39 cellular contexts compared by ENCODE assay signal in the genomic region with DNA sequence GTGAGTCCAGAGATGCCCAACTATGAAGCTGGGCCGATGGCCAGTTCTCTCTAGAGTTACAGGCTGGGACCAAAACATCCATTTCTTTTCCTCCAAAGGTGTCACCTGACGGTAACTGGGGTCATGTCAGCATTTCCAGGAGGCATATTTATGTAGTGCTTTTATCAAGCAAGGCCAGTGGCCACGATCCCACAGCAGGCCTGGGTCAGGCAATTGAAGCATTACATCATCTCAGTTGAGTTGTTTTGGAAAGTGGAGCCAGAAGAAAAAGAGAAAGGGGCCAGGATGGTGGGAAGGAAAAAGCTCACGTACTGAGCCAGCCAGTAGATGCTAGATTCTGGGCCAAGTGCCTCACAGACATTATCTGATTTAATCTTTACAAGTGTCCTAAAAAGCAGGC.
"Had no signal": no experiment of that assay in that cellular context is flagged by ENCODE, and none has a peak within 500 bp of the region (broad histone marks: within the 10 kb centered on the region; RNA-seq: fewer than 3 reads in every experiment).

No MANE protein-coding gene starts in this region.

- H3K4me3 Mint-ChIP-seq: activated naive CD4-positive, alpha-beta T cell treated with anti-CD3 and anti-CD28 coated beads for 36 hours; activated naive CD4-positive, alpha-beta T cell treated with anti-CD3 and anti-CD28 coated beads, Interleukin-2, amount 10 ng/mL, durations not matched to agents 7 days and 5 days; activated naive CD4-positive, alpha-beta T cell treated with anti-CD3 and anti-CD28 coated beads, Interleukin-2, amount 50 U/mL, for 24 hours; activated naive CD8-positive, alpha-beta T cell; activated naive CD8-positive, alpha-beta T cell treated with anti-CD3 and anti-CD28 coated beads for 36 hours; activated naive CD8-positive, alpha-beta T cell treated with anti-CD3 and anti-CD28 coated beads, Interleukin-2, amount 10 ng/mL, durations not matched to agents 7 days and 5 days; activated naive CD8-positive, alpha-beta T cell treated with anti-CD3 and anti-CD28 coated beads, Interleukin-2, amount 50 U/mL, for 24 hours; activated T-cell treated with anti-CD3 and anti-CD28 coated beads, Interleukin-2, amount 50 U/mL, for 24 hours; activated T-cell treated with anti-CD3 and anti-CD28 coated beads, Interleukin-2, amount 50 U/mL, for 4 hours; activated T-cell treated with anti-CD3 and anti-CD28 coated beads, Interleukin-2, amount 50 U/mL, for 72 hours; activated T-helper 1 cell treated with anti-CD3 and anti-CD28 coated beads, Interleukin-12 subunit alpha, Interleukin-12 subunit beta, Interleukin-2, Interleukin-4 antibody, amounts not matched to agents 30 ng/mL and 10 ng/mL and 1 ng/mL, durations not matched to agents 14 hours and 24 hours and 36 hours; activated T-helper 17 cell treated with anti-CD3 and anti-CD28 coated beads, Interleukin-2, amount 50 U/mL, for 72 hours; brain; central memory CD8-positive, alpha-beta T cell had no signal

- DNase-seq: activated effector memory CD4-positive, alpha-beta T cell treated with anti-CD3 and anti-CD28 coated beads, Interleukin-2, amount 50 U/mL, for 16 hours; activated effector memory CD4-positive, alpha-beta T cell treated with Interleukin-2 at 50 U/mL for 16 hours; activated gamma-delta T cell; activated gamma-delta T cell treated with Interleukin-2 at 50 U/mL for 16 hours; activated naive CD4-positive, alpha-beta T cell; activated naive CD4-positive, alpha-beta T cell treated with anti-CD3 and anti-CD28 coated beads for 36 hours; activated naive CD4-positive, alpha-beta T cell treated with anti-CD3 and anti-CD28 coated beads, Interleukin-2, amount 10 ng/mL, durations not matched to agents 7 days and 5 days; activated naive CD4-positive, alpha-beta T cell treated with anti-CD3 and anti-CD28 coated beads, Interleukin-2, amount 50 U/mL, for 16 hours; activated naive CD4-positive, alpha-beta T cell treated with Interleukin-2 at 50 U/mL for 16 hours; activated naive CD8-positive, alpha-beta T cell treated with anti-CD3 and anti-CD28 coated beads for 36 hours; activated naive CD8-positive, alpha-beta T cell treated with anti-CD3 and anti-CD28 coated beads, Interleukin-2, amount 10 ng/mL, durations not matched to agents 7 days and 5 days; activated naive CD8-positive, alpha-beta T cell treated with anti-CD3 and anti-CD28 coated beads, Interleukin-2, amount 50 U/mL, for 24 hours; activated T-cell treated with anti-CD3 and anti-CD28 coated beads, Interleukin-2, amount 50 U/mL, for 1 hour; activated T-cell treated with anti-CD3 and anti-CD28 coated beads, Interleukin-2, amount 50 U/mL, for 24 hours; activated T-cell treated with anti-CD3 and anti-CD28 coated beads, Interleukin-2, amount 50 U/mL, for 4 hours; activated T-cell treated with anti-CD3 and anti-CD28 coated beads, Interleukin-2, amount 50 U/mL, for 48 hours; activated T-cell treated with anti-CD3 and anti-CD28 coated beads, Interleukin-2, amount 50 U/mL, for 72 hours; adrenal gland; amniotic stem cell; amygdala; anterior cingulate cortex; aorta; body of pancreas; brain microvascular endothelial cell; caudate nucleus; central memory CD4-positive, alpha-beta T cell; cerebellar nuclear complex had no signal

- H3K27ac ChIP-seq: adrenal gland, ascending aorta, body of pancreas, brain microvascular endothelial cell, breast epithelium, cardiac muscle cell had no signal

- H3K4me1 Mint-ChIP-seq: activated naive CD4-positive, alpha-beta T cell treated with anti-CD3 and anti-CD28 coated beads, Interleukin-2, amount 10 ng/mL, durations not matched to agents 7 days and 5 days; activated naive CD4-positive, alpha-beta T cell treated with anti-CD3 and anti-CD28 coated beads, Interleukin-2, amount 50 U/mL, for 24 hours; activated naive CD8-positive, alpha-beta T cell treated with anti-CD3 and anti-CD28 coated beads for 36 hours; activated naive CD8-positive, alpha-beta T cell treated with anti-CD3 and anti-CD28 coated beads, Interleukin-2, amount 10 ng/mL, durations not matched to agents 7 days and 5 days; activated naive CD8-positive, alpha-beta T cell treated with anti-CD3 and anti-CD28 coated beads, Interleukin-2, amount 50 U/mL, for 24 hours; activated T-helper 17 cell treated with anti-CD3 and anti-CD28 coated beads, Interleukin-2, amount 50 U/mL, for 72 hours; brain; central memory CD8-positive, alpha-beta T cell had no signal

- H3K9me3 Mint-ChIP-seq: activated naive CD4-positive, alpha-beta T cell treated with anti-CD3 and anti-CD28 coated beads for 36 hours; activated naive CD4-positive, alpha-beta T cell treated with anti-CD3 and anti-CD28 coated beads, Interleukin-2, amount 10 ng/mL, durations not matched to agents 7 days and 5 days; activated naive CD4-positive, alpha-beta T cell treated with anti-CD3 and anti-CD28 coated beads, Interleukin-2, amount 50 U/mL, for 24 hours; activated naive CD8-positive, alpha-beta T cell treated with anti-CD3 and anti-CD28 coated beads for 36 hours; activated naive CD8-positive, alpha-beta T cell treated with anti-CD3 and anti-CD28 coated beads, Interleukin-2, amount 10 ng/mL, durations not matched to agents 7 days and 5 days; activated T-cell treated with anti-CD3 and anti-CD28 coated beads, Interleukin-2, amount 50 U/mL, for 4 hours; activated T-helper 1 cell treated with anti-CD3 and anti-CD28 coated beads, Interleukin-12 subunit alpha, Interleukin-12 subunit beta, Interleukin-2, Interleukin-4 antibody, amounts not matched to agents 30 ng/mL and 10 ng/mL and 1 ng/mL, durations not matched to agents 14 hours and 24 hours and 36 hours; activated T-helper 2 cell treated with anti-CD3 and anti-CD28 coated beads, Interferon-gamma antibody, Interleukin-2, Interleukin-4, amounts not matched to agents 10 μg/mL and 5 μg/mL and 100 μg/mL, durations not matched to agents 14 hours and 24 hours and 36 hours had no signal

- H3K27me3 Mint-ChIP-seq: activated naive CD4-positive, alpha-beta T cell treated with anti-CD3 and anti-CD28 coated beads, Interleukin-2, amount 10 ng/mL, durations not matched to agents 7 days and 5 days; activated naive CD4-positive, alpha-beta T cell treated with anti-CD3 and anti-CD28 coated beads, Interleukin-2, amount 50 U/mL, for 24 hours; activated naive CD8-positive, alpha-beta T cell; activated naive CD8-positive, alpha-beta T cell treated with anti-CD3 and anti-CD28 coated beads, Interleukin-2, amount 10 ng/mL, durations not matched to agents 7 days and 5 days; activated naive CD8-positive, alpha-beta T cell treated with anti-CD3 and anti-CD28 coated beads, Interleukin-2, amount 50 U/mL, for 24 hours; activated T-cell treated with anti-CD3 and anti-CD28 coated beads, Interleukin-2, amount 50 U/mL, for 24 hours; activated T-helper 17 cell treated with anti-CD3 and anti-CD28 coated beads, Interleukin-2, amount 50 U/mL, for 72 hours; central memory CD8-positive, alpha-beta T cell had no signal

- H3K36me3 ChIP-seq: adrenal gland, ascending aorta, brain microvascular endothelial cell, breast epithelium, cardiac muscle cell had no signal

- FAIRE-seq: astrocyte had no signal

- H3K36me3 Mint-ChIP-seq: activated naive CD4-positive, alpha-beta T cell treated with anti-CD3 and anti-CD28 coated beads, Interleukin-2, amount 10 ng/mL, durations not matched to agents 7 days and 5 days; activated naive CD4-positive, alpha-beta T cell treated with anti-CD3 and anti-CD28 coated beads, Interleukin-2, amount 50 U/mL, for 24 hours; activated naive CD8-positive, alpha-beta T cell; activated naive CD8-positive, alpha-beta T cell treated with anti-CD3 and anti-CD28 coated beads for 36 hours; activated naive CD8-positive, alpha-beta T cell treated with anti-CD3 and anti-CD28 coated beads, Interleukin-2, amount 10 ng/mL, durations not matched to agents 7 days and 5 days; brain had no signal

- H3K4me3 ChIP-seq: adrenal gland, ascending aorta, body of pancreas, breast epithelium, cardiac muscle cell had no signal

- H3K27ac Mint-ChIP-seq: activated naive CD4-positive, alpha-beta T cell treated with anti-CD3 and anti-CD28 coated beads for 36 hours; activated naive CD4-positive, alpha-beta T cell treated with anti-CD3 and anti-CD28 coated beads, Interleukin-2, amount 10 ng/mL, durations not matched to agents 7 days and 5 days; activated naive CD4-positive, alpha-beta T cell treated with anti-CD3 and anti-CD28 coated beads, Interleukin-2, amount 50 U/mL, for 24 hours; activated naive CD4-positive, alpha-beta T cell treated with anti-CD3 and anti-CD28 coated beads, Interleukin-2, amount 50 U/mL, for 72 hours; activated naive CD8-positive, alpha-beta T cell; activated naive CD8-positive, alpha-beta T cell treated with anti-CD3 and anti-CD28 coated beads for 36 hours; activated naive CD8-positive, alpha-beta T cell treated with anti-CD3 and anti-CD28 coated beads, Interleukin-2, amount 10 ng/mL, durations not matched to agents 7 days and 5 days; activated naive CD8-positive, alpha-beta T cell treated with anti-CD3 and anti-CD28 coated beads, Interleukin-2, amount 50 U/mL, for 24 hours; activated T-cell treated with anti-CD3 and anti-CD28 coated beads, Interleukin-2, amount 50 U/mL, for 24 hours; activated T-cell treated with anti-CD3 and anti-CD28 coated beads, Interleukin-2, amount 50 U/mL, for 72 hours; activated T-helper 1 cell treated with anti-CD3 and anti-CD28 coated beads, Interleukin-12 subunit alpha, Interleukin-12 subunit beta, Interleukin-2, Interleukin-4 antibody, amounts not matched to agents 30 ng/mL and 10 ng/mL and 1 ng/mL, durations not matched to agents 14 hours and 24 hours and 36 hours; activated T-helper 17 cell treated with anti-CD3 and anti-CD28 coated beads, Interleukin-2, amount 50 U/mL, for 72 hours; activated T-helper 2 cell treated with anti-CD3 and anti-CD28 coated beads, Interferon-gamma antibody, Interleukin-2, Interleukin-4, amounts not matched to agents 10 μg/mL and 5 μg/mL and 100 μg/mL, durations not matched to agents 14 hours and 24 hours and 36 hours; brain had no signal

- H3K9me3 ChIP-seq: adrenal gland, ascending aorta, body of pancreas, breast epithelium had no signal

- H3K27me3 ChIP-seq: adrenal gland, ascending aorta, body of pancreas, brain microvascular endothelial cell, breast epithelium, cardiac muscle cell had no signal

- H3K4me1 ChIP-seq: adrenal gland, ascending aorta, body of pancreas, breast epithelium had no signal
